ENCODE assay signal across 13 cellular contexts in genomic region chr1:36448530-36449051, GRCh38. TPM values are rescaled to one million over a fixed set of nuclear protein-coding genes. Genes with fewer than 3 reads are reported as not detected.
DNase-seq lines count a peak whose midpoint lies in the region; TF ChIP-seq lines count a peak whose summit lies in the region.
"Had no signal": no experiment of that assay in that cellular context is flagged by ENCODE, and none has a peak within 500 bp of the region (broad histone marks: within the 10 kb centered on the region; RNA-seq: fewer than 3 reads in every experiment).

No MANE protein-coding gene starts in this region.

- H3K27ac ChIP-seq in breast epithelium (no peak overlapping the region), colonic mucosa (no peak overlapping the region)
- H3K27ac ChIP-seq: gastrocnemius medialis, VCaP had no signal

- H3K9ac ChIP-seq in colonic mucosa (ENCODE audit: low read depth in 2 of 2, low read length in 2 of 2) = no peak overlapping the region

- H3K4me1 ChIP-seq in breast epithelium = no peaks in the 10 kb centered on the region
- H3K4me1 ChIP-seq in colonic mucosa = no peaks in the 10 kb centered on the region

- peak overlapping the region; percentile 89 for H3K4me3 Mint-ChIP-seq in MCF 10A (ENCODE audit: unreplicated experiment)
- H3K4me3 Mint-ChIP-seq in type B pancreatic cell = peak overlapping the region; percentile 94

- POLR2A ChIA-PET in MCF 10A (lab: Yijun Ruan, JAX) = interaction anchor here (1.1 to 4.3 kb wide), 4 partner anchors 10 to 62 kb away, joined by 4 to 47 read pairs (median 19); partner anchors contain the start of genes MRPS15 and STK40

- H3K9me3 ChIP-seq in breast epithelium (no peaks in the 10 kb centered on the region), colonic mucosa (no peaks in the 10 kb centered on the region)
- H3K9me3 ChIP-seq: gastrocnemius medialis had no signal

- H3K4me3 ChIP-seq in breast epithelium (no peak overlapping the region), colonic mucosa (no peak overlapping the region)
- H3K4me3 ChIP-seq: gastrocnemius medialis had no signal

- TF ChIP-seq CTCF in MCF 10A (IDR thresholded peaks at IDR 0.05; ENCODE audit: unreplicated experiment) = no peak
- no peak for TF ChIP-seq CTCF in breast epithelium (IDR thresholded peaks at IDR 0.05)
- no peak for TF ChIP-seq CTCF in type B pancreatic cell (conservative IDR thresholded peaks at IDR 0.05)
- TF ChIP-seq CTCF in colonic mucosa (IDR thresholded peaks at IDR 0.05) = no peak

- TF ChIP-seq POLR2A in breast epithelium (IDR thresholded peaks at IDR 0.05) (no peak), erythroblast (IDR thresholded peaks at IDR 0.05; ENCODE audit: low read length) (no peak)

- peak; percentile 35 for DNase-seq in MCF 10A (ENCODE audit: unreplicated experiment)
- DNase-seq in breast epithelium (ENCODE audit: low spot score in 2 of 2) = no peak
- peak; percentile 66 for DNase-seq in OCI-M1 (lab: John Stamatoyannopoulos, UW)
- DNase-seq in erythroblast (lab: John Stamatoyannopoulos, UW) = peak; percentile 50 to 63
- no peak for DNase-seq in type B pancreatic cell (ENCODE audit: extremely low spot score, unreplicated experiment)
- no peak for DNase-seq in SHP77 treated with DMSO at 0.1 percent for 48 hours (lab: John Stamatoyannopoulos, UW)
- no peak for DNase-seq in colonic mucosa
- DNase-seq in activated T-cell treated with anti-CD3 and anti-CD28 coated beads, Interleukin-2, amount 50 U/mL, for 1 hour = no peak
- DNase-seq: gastrocnemius medialis, GDM1, NCI-H2107 had no signal

- H3K4me1 Mint-ChIP-seq in MCF 10A (ENCODE audit: insufficient read depth, unreplicated experiment) (peaks cover 24% of the 10 kb centered on the region), type B pancreatic cell (ENCODE audit: unreplicated experiment) (peaks cover 29% of the 10 kb centered on the region)

- no peaks in the 10 kb centered on the region for H3K36me3 ChIP-seq in breast epithelium
- H3K36me3 ChIP-seq in colonic mucosa = no peaks in the 10 kb centered on the region
- H3K36me3 ChIP-seq: gastrocnemius medialis had no signal

- intact Hi-C loops in MCF 10A (cut with micrococcal nuclease) (no loop called here), breast epithelium (cut with DNase I; ENCODE audit: low total_unique reads) (no loop called here), colonic mucosa (cut with DNase I) (no loop called here)

- H3K36me3 Mint-ChIP-seq in MCF 10A (ENCODE audit: insufficient read depth, unreplicated experiment) (no peaks in the 10 kb centered on the region), type B pancreatic cell (no peaks in the 10 kb centered on the region)

- BruUV-seq in MCF 10A (replicated peaks; lab: Mats Ljungman, UMichigan) = no TSS peak

- peak overlapping the region; percentile 99 for H3K27ac Mint-ChIP-seq in MCF 10A (ENCODE audit: low read depth, unreplicated experiment)
- H3K27ac Mint-ChIP-seq in type B pancreatic cell = peak overlapping the region; percentile 95

- H3K27me3 ChIP-seq in breast epithelium (no peaks in the 10 kb centered on the region), colonic mucosa (no peaks in the 10 kb centered on the region)
- H3K27me3 ChIP-seq: gastrocnemius medialis had no signal

- no peaks in the 10 kb centered on the region for H3K9me3 Mint-ChIP-seq in MCF 10A (ENCODE audit: unreplicated experiment)
- H3K9me3 Mint-ChIP-seq in type B pancreatic cell = no peaks in the 10 kb centered on the region

- H3K27me3 Mint-ChIP-seq in MCF 10A (ENCODE audit: insufficient read depth, unreplicated experiment) = no peaks in the 10 kb centered on the region
- H3K27me3 Mint-ChIP-seq in type B pancreatic cell = no peaks in the 10 kb centered on the region

- CTCF ChIA-PET in MCF 10A (lab: Yijun Ruan, JAX) = interaction anchor here (0.6 to 1.3 kb wide), 7 partner anchors 8 to 137 kb away, joined by 3 to 4 read pairs (median 3); no protein-coding TSS in a partner anchor

RNA-seq across cellular contexts. Expression of gene OSCP1, which starts 1.7 kb away (rescaled TPM):
- total RNA-seq in MCF 10A (2022) (7.6 and 15.1 TPM in 2 replicates), breast epithelium (10 to 100 TPM; 12.5 to 19.3 (median 15.1) TPM), type B pancreatic cell (ENCODE audit: low replicate concordance) (12.4 and 15.3 TPM in 2 replicates), colonic mucosa (1 to 10 TPM; 2.8 to 3.7 TPM)

RNA-seq across cellular contexts. Expression of gene MRPS15, which starts 15.6 kb away (rescaled TPM):
- 95.6 and 101 TPM in 2 replicates for total RNA-seq in MCF 10A (2022)
- total RNA-seq in breast epithelium = 10 to 100 TPM; 72.9 to 99.1 (median 79.3) TPM
- total RNA-seq in type B pancreatic cell (ENCODE audit: low replicate concordance) = 69.4 and 69.5 TPM in 2 replicates
- total RNA-seq in colonic mucosa = 100 to 1,000 TPM in 1 of 2 donors, 10 to 100 TPM in 1; 57.9 to 106 TPM

RNA-seq across cellular contexts. Expression of gene CSF3R, which starts 34.1 kb away (rescaled TPM):
- not detected in 2 replicates for total RNA-seq in MCF 10A (2022)
- 10 to 100 TPM; 17.3 to 54.2 (median 28.8) TPM for total RNA-seq in breast epithelium
- total RNA-seq in type B pancreatic cell (ENCODE audit: low replicate concordance) = 2.1 and 10.6 TPM in 2 replicates
- 1 to 10 TPM; 1.1 to 3.8 TPM for total RNA-seq in colonic mucosa
- total RNA-seq: myocyte had no signal

RNA-seq across cellular contexts. Expression of gene LSM10, which starts 50.9 kb away (rescaled TPM):
- total RNA-seq in MCF 10A (2022) = 42.3 and 49.8 TPM in 2 replicates
- total RNA-seq in breast epithelium = 10 to 100 TPM; 31.8 to 49.5 (median 39.7) TPM
- total RNA-seq in type B pancreatic cell (ENCODE audit: low replicate concordance) = 32.3 and 36.4 TPM in 2 replicates
- 10 to 100 TPM; 22.4 to 30.3 TPM for total RNA-seq in colonic mucosa

Comparison
In these comparisons a context has a peak if more than half of its experiments do, and no peak if none do; other contexts are left out.
1. DNase-seq: peak in MCF 10A (single experiment), OCI-M1 (single experiment) and erythroblast (2 of 2); none in breast epithelium (0 of 2), type B pancreatic cell (single experiment), SHP77 treated with DMSO at 0.1 percent for 48 hours (single experiment), colonic mucosa (single experiment) and activated T-cell treated with anti-CD3 and anti-CD28 coated beads, Interleukin-2, amount 50 U/mL, for 1 hour (single experiment).